In the genomic region with DNA sequence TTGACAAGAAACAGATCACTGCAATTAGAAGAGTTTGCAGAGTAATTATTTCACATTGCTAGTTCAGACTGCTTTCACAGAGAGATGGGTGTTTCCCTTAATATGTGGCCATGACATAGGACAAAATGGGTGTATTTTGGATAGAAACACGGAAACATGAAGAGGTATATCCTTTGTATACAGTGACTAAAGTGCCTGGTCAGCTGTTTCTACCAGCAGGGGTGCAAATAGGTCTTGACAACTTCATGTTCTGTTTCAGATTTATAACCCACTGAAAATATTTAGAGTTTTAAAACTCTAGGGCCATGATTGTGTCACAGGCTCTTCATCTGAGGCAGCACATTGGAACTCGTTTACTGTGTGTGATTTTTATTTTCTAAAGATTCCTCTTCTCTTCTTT, we compare ENCODE assay signal across 22 cellular contexts.
DNase-seq lines count a peak whose midpoint lies in the region; ATAC-seq, FAIRE-seq and TF ChIP-seq lines count a peak whose summit lies in the region.
"Had no signal": no experiment of that assay in that cellular context is flagged by ENCODE, and none has a peak within 500 bp of the region (broad histone marks: within the 10 kb centered on the region; RNA-seq: fewer than 3 reads in every experiment).

No MANE protein-coding gene starts in this region.

- H3K9me3 ChIP-seq in A549 (no peaks in the 10 kb centered on the region; the same call in 2 of the 3 replicates), IMR-90 (ENCODE audit: control insufficient read depth, insufficient read depth, low read length) (no peaks in the 10 kb centered on the region), K562 (replicated peaks; ENCODE audit: control insufficient read depth, insufficient read depth, low read depth, low read length) (no peaks in the 10 kb centered on the region), sigmoid colon (no peaks in the 10 kb centered on the region), prostate gland (no peaks in the 10 kb centered on the region)
- H3K9me3 ChIP-seq: BE2C had no signal

- H4K20me1 ChIP-seq in IMR-90 (ENCODE audit: insufficient read depth, low read length) (no peaks in the 10 kb centered on the region), K562 (replicated peaks; ENCODE audit: control insufficient read depth, insufficient read depth, low read length) (no peaks in the 10 kb centered on the region)

- H2AFZ ChIP-seq in IMR-90 (replicated peaks; ENCODE audit: low read length, poor library complexity) = no peak overlapping the region
- H2AFZ ChIP-seq in K562 (ENCODE audit: low read depth, low read length) = no peak overlapping the region

- H3K79me1 ChIP-seq in IMR-90 (ENCODE audit: low read depth in 1 of 2, low read length in 2 of 2) = peaks cover 2 to 12% of the 10 kb centered on the region in 2 experiments; a peak in 3 of 4 replicates

- H2AK9ac ChIP-seq in IMR-90 (replicated peaks; ENCODE audit: low read depth, low read length, poor library complexity) = no peak overlapping the region

- no peak overlapping the region for H2AK5ac ChIP-seq in IMR-90 (ENCODE audit: low read depth, low read length)

- TF ChIP-seq RAD21 in A549 (conservative IDR thresholded peaks at IDR 0.05 in 1 of 2, IDR thresholded peaks at IDR 0.05 in 1 of 2) = no peak
- TF ChIP-seq RAD21 in IMR-90 (IDR thresholded peaks at IDR 0.05; ENCODE audit: low read length) = no peak
- TF ChIP-seq RAD21 in K562 (CRISPR knock-in tag; conservative IDR thresholded peaks at IDR 0.05 in 1 of 2, IDR thresholded peaks at IDR 0.05 in 1 of 2) = no peak

- TF ChIP-seq CTCF in A549 (IDR thresholded peaks at IDR 0.05) (no peak), IMR-90 (conservative IDR thresholded peaks at IDR 0.05; ENCODE audit: low read depth, low read length) (no peak), K562 (IDR thresholded peaks at IDR 0.05 in 2 of 3, conservative IDR thresholded peaks at IDR 0.05 in 1 of 3; ENCODE audit: insufficient read depth in 2 of 3, low read depth in 1 of 3, low read length in 3 of 3) (no peak), sigmoid colon (IDR thresholded peaks at IDR 0.05) (no peak), prostate gland (IDR thresholded peaks at IDR 0.05) (no peak)

- H4K5ac ChIP-seq in IMR-90 (ENCODE audit: low read depth, low read length) = 0 out of 2 replicates have a peak overlapping the region, but pooled peaks have one; percentile 15

- ATAC-seq in A549 (no peak), IMR-90 (ENCODE audit: low read depth) (no peak), K562 (no peak), HG02588 (IDR thresholded peaks at IDR 0.05; ENCODE audit: unreplicated experiment) (no peak)
- ATAC-seq: HCT116 had no signal

- peak overlapping the region; percentile 31 to 98; a peak in 3 of 4 replicates for H4K8ac ChIP-seq in IMR-90 (ENCODE audit: low read depth in 2 of 2, low read length in 2 of 2)

- no peaks in the 10 kb centered on the region for H3K79me2 ChIP-seq in K562 (ENCODE audit: control insufficient read depth, insufficient read depth, low read length)

- peak overlapping the region; percentile 86 for H3K18ac ChIP-seq in IMR-90 (ENCODE audit: low read depth, low read length)

- H2BK120ac ChIP-seq in IMR-90 (ENCODE audit: low read depth, low read length) = peak overlapping the region; percentile 100; the same call in 1 of the 2 replicates

- H4K91ac ChIP-seq in IMR-90 (ENCODE audit: insufficient read depth, low read depth, low read length) = no peak overlapping the region

- peak overlapping the region; percentile 18 for H2BK5ac ChIP-seq in IMR-90 (ENCODE audit: low read depth, low read length, poor library complexity, severe bottlenecking)

- peak overlapping the region; percentile 33; the same call in 1 of the 2 replicates for H3K14ac ChIP-seq in IMR-90 (replicated peaks; ENCODE audit: low read depth, low read length)

- no peak for TF ChIP-seq EP300 in A549 (IDR thresholded peaks at IDR 0.05)
- no peak for TF ChIP-seq EP300 in K562 (IDR thresholded peaks at IDR 0.05; ENCODE audit: low read length)
- TF ChIP-seq EP300 in sigmoid colon (IDR thresholded peaks at IDR 0.05) = no peak

- in situ Hi-C loops in IMR-90 (cut with MboI; ENCODE audit: low sequenced_read_pairs) (no loop called here), K562 (cut with MboI) (no loop called here)

- intact Hi-C loops in IMR-90 (cut with micrococcal nuclease) = no loop called here
- intact Hi-C loops in K562 (cut with micrococcal nuclease) = no loop called here
- intact Hi-C loops in sigmoid colon (cut with DNase I) = no loop called here
- intact Hi-C loops in prostate gland (cut with DNase I) = no loop called here

- peak overlapping the region; percentile 14; the same call in 1 of the 2 replicates for H3K4ac ChIP-seq in IMR-90 (ENCODE audit: low read depth, low read length)

- no TSS peak for BruUV-seq in IMR-90 (replicated peaks; lab: Mats Ljungman, UMichigan)
- no TSS peak for BruUV-seq in K562 (replicated peaks; lab: Mats Ljungman, UMichigan)

- TF ChIP-seq POLR2A in A549 (IDR thresholded peaks at IDR 0.05; ENCODE audit: low read length) (no peak), IMR-90 (IDR thresholded peaks at IDR 0.05; ENCODE audit: low read depth, low read length) (no peak), K562 (conservative IDR thresholded peaks at IDR 0.05) (no peak), sigmoid colon (IDR thresholded peaks at IDR 0.05) (no peak), prostate gland (IDR thresholded peaks at IDR 0.05) (no peak)

- H3K36me3 ChIP-seq in IMR-90 (ENCODE audit: control insufficient read depth, insufficient read depth, low read length) = no peaks in the 10 kb centered on the region
- no peaks in the 10 kb centered on the region for H3K36me3 ChIP-seq in K562 (ENCODE audit: control insufficient read depth, insufficient read depth, low read length)
- H3K36me3 ChIP-seq in sigmoid colon = no peaks in the 10 kb centered on the region
- no peaks in the 10 kb centered on the region for H3K36me3 ChIP-seq in prostate gland
- H3K36me3 ChIP-seq: BE2C had no signal

- H3K27ac ChIP-seq in A549 (no peak overlapping the region), IMR-90 (ENCODE audit: insufficient read depth, low read length) (no peak overlapping the region), K562 (ENCODE audit: extremely low read depth, low read depth, low read length) (no peak overlapping the region), sigmoid colon (no peak overlapping the region), prostate gland (no peak overlapping the region)

- dilution Hi-C loops in IMR-90 (cut with HindIII; ENCODE audit: low sequenced_read_pairs, unreplicated experiment) = no loop called here

- POLR2A ChIA-PET in A549 (lab: Yijun Ruan, JAX) = no interaction called here
- POLR2A ChIA-PET in IMR-90 (lab: Charles Lee; ENCODE audit: unreplicated experiment) = no interaction called here
- POLR2A ChIA-PET in K562 (lab: Yijun Ruan, JAX) = no interaction called here

- no peak overlapping the region for H3K56ac ChIP-seq in IMR-90 (ENCODE audit: extremely low read depth, insufficient read depth, low read length)

- H3K4me3 ChIP-seq in A549 = no peak overlapping the region
- no peak overlapping the region for H3K4me3 ChIP-seq in IMR-90 (ENCODE audit: insufficient read depth, low read depth, low read length)
- H3K4me3 ChIP-seq in K562 = no peak overlapping the region
- no peak overlapping the region for H3K4me3 ChIP-seq in sigmoid colon
- no peak overlapping the region for H3K4me3 ChIP-seq in prostate gland

- H2BK20ac ChIP-seq in IMR-90 (ENCODE audit: low read depth, low read length) = peak overlapping the region; percentile 57; the same call in 1 of the 2 replicates

- no peak overlapping the region for H2BK15ac ChIP-seq in IMR-90 (ENCODE audit: low read depth, low read length)

- H3K4me1 ChIP-seq in A549 (no peaks in the 10 kb centered on the region), IMR-90 (ENCODE audit: control insufficient read depth, insufficient read depth, low read length) (peaks cover 22% of the 10 kb centered on the region), K562 (replicated peaks in 1 of 2; ENCODE audit: control insufficient read depth in 2 of 2, insufficient read depth in 2 of 2, low read length in 2 of 2) (peaks cover 0 to 9% of the 10 kb centered on the region in 2 experiments), sigmoid colon (peaks cover 0 to 8% (median 2%) of the 10 kb centered on the region in 4 donors), prostate gland (replicated peaks) (no peaks in the 10 kb centered on the region)
- H3K4me1 ChIP-seq: BE2C had no signal

- H3K9me1 ChIP-seq in IMR-90 (ENCODE audit: insufficient read depth, low read length) (peaks cover 18% of the 10 kb centered on the region), K562 (ENCODE audit: control insufficient read depth, insufficient read depth, low read length) (no peaks in the 10 kb centered on the region)

- H3K23ac ChIP-seq in IMR-90 (ENCODE audit: low read depth, low read length) = no peak overlapping the region

- H3K27me3 ChIP-seq in IMR-90 (ENCODE audit: control insufficient read depth, insufficient read depth, low read length) (no peaks in the 10 kb centered on the region), K562 (ENCODE audit: control insufficient read depth in 2 of 2, insufficient read depth in 2 of 2, low read length in 2 of 2) (no peaks in the 10 kb centered on the region), sigmoid colon (no peaks in the 10 kb centered on the region), prostate gland (replicated peaks; ENCODE audit: insufficient read depth) (no peaks in the 10 kb centered on the region)
- H3K27me3 ChIP-seq: BE2C had no signal

- no peak for DNase-seq in A549 (ENCODE audit: low read depth in 1 of 2, low spot score in 1 of 2)
- no peak for DNase-seq in IMR-90
- DNase-seq in NCI-H748 treated with DMSO at 0.1 percent for 48 hours (lab: John Stamatoyannopoulos, UW) = peak; percentile 16
- no peak for DNase-seq in K562 (ENCODE audit: extremely low read depth in 1 of 4, low spot score in 3 of 4)
- no peak for DNase-seq in Ammon's horn (ENCODE audit: low spot score)
- DNase-seq in sigmoid colon = no peak
- DNase-seq in prostate gland (ENCODE audit: low spot score) = no peak
- DNase-seq: 8988T; BE2C; C1 segment of cervical spinal cord; CD4-positive, CD25-positive, alpha-beta regulatory T cell; CD8-positive, alpha-beta memory T cell; COR-L47; DMS 273 treated with DMSO at 0.1 percent for 48 hours; DMS53; GOT3; H7; HFFc6 had no signal

- H3K4me2 ChIP-seq in A549 (no peak overlapping the region), IMR-90 (ENCODE audit: low read depth, low read length) (no peak overlapping the region), K562 (ENCODE audit: insufficient read depth, low read length) (no peak overlapping the region)

- FAIRE-seq in A549 (lab: Jason Lieb, UNC) (no peak), K562 (lab: Jason Lieb, UNC) (no peak)
- FAIRE-seq: G401.6, HTR-8/SVneo had no signal

- CTCF ChIA-PET in A549 (lab: Yijun Ruan, JAX) (no interaction called here), IMR-90 (lab: Yijun Ruan, JAX) (no interaction called here), K562 (lab: Yijun Ruan, JAX; ENCODE audit: low intra/inter-chr PET ratio) (no interaction called here)

- H3K9ac ChIP-seq in IMR-90 (ENCODE audit: low read depth, low read length) (no peak overlapping the region), K562 (ENCODE audit: insufficient read depth in 1 of 2, low read depth in 2 of 2, low read length in 2 of 2) (no peak overlapping the region)

- WGBS in A549 (ENCODE audit: missing lambda C conversion rate) = 54% methylated on average over 2 of the region's 2 CpGs
- no CpG with 5 or more reads among the region's 2 CpGs for WGBS in IMR-90 (ENCODE audit: extremely low coverage in 2 of 2, insufficient read length in 1 of 2), 2 experiments
- WGBS in K562 (ENCODE audit: insufficient coverage, low coverage, missing lambda C conversion rate) = 10% methylated on average over 2 of the region's 2 CpGs
- WGBS in sigmoid colon, 2 donors = 66 to 84% methylated on average over 2 of the region's 2 CpGs
- 96% methylated on average over 2 of the region's 2 CpGs for WGBS in prostate gland

Comparison
In these comparisons a context has a peak if more than half of its experiments do, and no peak if none do; other contexts are left out.
1. Of the 35 proteins assayed by ChIP-seq in both K562 and A549: peak only in K562: none; only in A549: none; in both: MAFK; in neither: 34.